ENCODE assay signal across 8 cellular contexts in the genomic region with DNA sequence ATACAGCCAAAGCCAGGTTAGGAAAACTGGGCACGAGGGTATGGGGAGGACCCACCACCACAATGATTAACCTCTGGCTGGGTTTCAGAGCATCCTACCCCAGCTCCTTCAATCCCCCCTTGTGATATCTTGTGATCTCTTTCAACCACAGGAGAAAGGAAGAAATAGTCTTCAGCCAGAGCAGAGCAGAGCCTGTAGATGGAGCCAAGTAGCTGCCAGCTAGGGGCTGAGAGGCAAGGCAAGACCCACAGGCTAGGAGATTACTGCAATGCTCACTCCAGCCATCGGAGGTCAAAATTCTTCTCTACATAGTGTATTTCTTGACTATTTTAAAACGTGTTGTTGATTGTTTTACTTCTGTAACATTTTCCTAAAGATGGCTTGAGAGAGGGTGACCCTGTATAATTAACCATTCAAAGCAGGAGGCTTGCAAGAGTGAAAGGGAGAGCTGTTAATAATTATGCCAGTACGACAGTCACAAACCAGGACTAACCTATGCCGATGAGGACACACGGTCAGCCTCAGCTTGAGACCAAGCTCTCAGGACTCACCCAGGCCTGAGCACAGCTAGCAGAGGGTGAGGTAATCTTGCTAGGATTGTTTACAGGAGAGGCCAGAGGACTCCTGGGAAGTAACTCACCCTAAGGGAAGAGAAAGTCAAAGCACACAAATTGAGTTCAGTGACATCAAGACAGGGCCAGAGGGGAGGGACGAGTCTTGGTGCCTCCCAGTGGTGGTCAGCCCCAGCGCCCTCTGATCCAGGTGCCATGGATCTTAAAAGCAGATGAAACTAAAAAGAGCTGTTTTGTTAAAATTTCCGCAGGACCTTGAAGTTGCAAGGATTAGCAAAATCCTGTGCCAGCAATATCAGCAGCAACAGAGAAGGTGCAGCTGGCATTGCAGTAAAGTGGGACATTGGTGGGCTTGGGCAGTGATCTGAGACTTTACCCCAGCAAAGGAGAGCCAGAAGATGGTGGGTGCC.
DNase-seq lines count a peak whose midpoint lies in the region; ATAC-seq and TF ChIP-seq lines count a peak whose summit lies in the region.

No MANE protein-coding gene starts in this region.

- no peaks in the 10 kb centered on the region for H3K79me2 ChIP-seq in OCI-LY3 (ENCODE audit: low read length)

- H3K27ac ChIP-seq in OCI-LY3 (ENCODE audit: low read length) = no peak overlapping the region

- peak overlapping the region; percentile 51 for H3K4me2 ChIP-seq in OCI-LY3 (ENCODE audit: low read length)

- DNase-seq in activated gamma-delta T cell treated with Interleukin-2 at 50 U/mL for 16 hours (peak; percentile 10), activated gamma-delta T cell (lab: John Stamatoyannopoulos, UW) (no peak), astrocyte of the spinal cord (ENCODE audit: low read depth, low spot score) (peak; percentile 73), SKM-1 treated with dmso at 0.1 percent for 144 hours (lab: John Stamatoyannopoulos, UW; ENCODE audit: unreplicated experiment) (no peak)
- DNase-seq in stimulated activated CD4-positive, alpha-beta T cell treated with anti-CD3 and anti-CD28 coated beads, Interleukin-12 subunit alpha, Interleukin-12 subunit beta, amount 100 ng/mL, for 48 hours (ENCODE audit: low read depth in 2 of 3, low spot score in 1 of 3) = peak; percentile 7 to 23 (median 8)

- H3K9me3 ChIP-seq in OCI-LY3 (ENCODE audit: insufficient read depth, low read length) (no peaks in the 10 kb centered on the region), iPS-15b (ENCODE audit: control insufficient read depth, insufficient read depth, low read length) (no peaks in the 10 kb centered on the region)

- ATAC-seq in HG03354 (IDR thresholded peaks at IDR 0.05; ENCODE audit: poor library complexity, severe bottlenecking, unreplicated experiment) = peak; percentile 77

- 0 out of 2 replicates have a peak, but pooled peaks cover 3% of the 10 kb centered on the region for H3K27me3 ChIP-seq in OCI-LY3 (ENCODE audit: low read depth, low read length)
- H3K27me3 ChIP-seq in iPS-15b (ENCODE audit: control insufficient read depth, insufficient read depth, low read length) = no peaks in the 10 kb centered on the region

- no peaks in the 10 kb centered on the region for H3K36me3 ChIP-seq in OCI-LY3 (replicated peaks; ENCODE audit: low read depth, low read length)
- H3K36me3 ChIP-seq in iPS-15b (ENCODE audit: control insufficient read depth, insufficient read depth, low read length) = no peaks in the 10 kb centered on the region

- TF ChIP-seq CTCF in OCI-LY3 (IDR thresholded peaks at IDR 0.05; ENCODE audit: low read depth, low read length) (peak; percentile 67), astrocyte of the spinal cord (IDR thresholded peaks at IDR 0.05; ENCODE audit: low read depth, low read length) (peak; percentile 79)

- H3K4me3 ChIP-seq in OCI-LY3 (ENCODE audit: low read length) (peak overlapping the region; percentile 50), astrocyte of the spinal cord (ENCODE audit: low read depth, low read length) (no peak overlapping the region), iPS-15b (ENCODE audit: low read depth, low read length) (no peak overlapping the region)

- in situ Hi-C loops in astrocyte of the spinal cord (cut with HindIII; ENCODE audit: low sequenced_read_pairs) = no loop called here

- H3K9ac ChIP-seq in OCI-LY3 (ENCODE audit: low read length) (no peak overlapping the region), iPS-15b (ENCODE audit: low read depth, low read length) (peak overlapping the region; percentile 3)

- H4K20me1 ChIP-seq in OCI-LY3 (ENCODE audit: insufficient read depth, low read length) = no peaks in the 10 kb centered on the region

- H2AFZ ChIP-seq in OCI-LY3 (ENCODE audit: low read depth, low read length) = peak overlapping the region; percentile 75; the same call in 1 of the 2 replicates

- 0 out of 2 replicates have a peak, but pooled peaks cover 6% of the 10 kb centered on the region for H3K4me1 ChIP-seq in OCI-LY3 (ENCODE audit: low read length)
- H3K4me1 ChIP-seq in iPS-15b (ENCODE audit: control insufficient read depth, insufficient read depth, low read length) = peaks cover 31% of the 10 kb centered on the region

Comparison
In these comparisons a context has a peak if more than half of its experiments do, and no peak if none do; other contexts are left out.
1. DNase-seq: peak in activated gamma-delta T cell treated with Interleukin-2 at 50 U/mL for 16 hours (single experiment), astrocyte of the spinal cord (single experiment) and stimulated activated CD4-positive, alpha-beta T cell treated with anti-CD3 and anti-CD28 coated beads, Interleukin-12 subunit alpha, Interleukin-12 subunit beta, amount 100 ng/mL, for 48 hours (3 of 3); none in activated gamma-delta T cell (single experiment) and SKM-1 treated with dmso at 0.1 percent for 144 hours (single experiment).